Comparison of ENCODE assay signal across 1 cellular context in the genomic region with DNA sequence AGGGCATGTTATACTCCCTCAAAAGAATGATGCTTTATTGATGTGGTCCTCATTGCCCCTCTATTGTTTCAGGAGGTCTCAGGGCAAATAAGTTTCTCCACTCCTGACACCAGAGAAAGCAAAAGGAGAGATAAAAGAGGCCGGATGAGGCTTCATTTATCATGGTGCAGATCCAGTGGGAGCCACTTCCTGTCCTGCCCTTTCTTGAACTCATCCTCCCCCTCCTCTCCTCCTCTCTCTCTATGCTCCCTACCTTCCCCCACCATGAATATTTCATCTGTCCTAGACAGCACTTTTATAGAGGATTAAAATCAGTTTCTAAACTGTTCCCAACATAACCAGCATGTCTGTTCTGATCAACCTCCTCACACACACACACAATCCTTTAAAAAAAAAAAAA.
TF ChIP-seq lines count a peak whose summit lies in the region.

No MANE protein-coding gene starts in this region.

TF ChIP-seq in K562, 482 proteins besides CTCF, POLR2A, EP300 and RAD21:
- TF ChIP-seq SMAD3 (CRISPR knock-in tag; conservative IDR thresholded peaks at IDR 0.05) (no peak), MEF2D (tag; conservative IDR thresholded peaks at IDR 0.05; ENCODE audit: low read depth) (no peak), PHB (CRISPR knock-in tag; IDR thresholded peaks at IDR 0.05) (no peak), EGR1 (conservative IDR thresholded peaks at IDR 0.05) (peak; percentile 41), RNF2 (IDR thresholded peaks at IDR 0.05) (peak; percentile 45; the same call in 1 of the 2 replicates), SRSF3 (IDR thresholded peaks at IDR 0.05; ENCODE audit: insufficient read depth, low read length) (no peak), NFYB (IDR thresholded peaks at IDR 0.05; ENCODE audit: extremely low read depth, insufficient read length) (no peak), ZNF764 (CRISPR knock-in tag; IDR thresholded peaks at IDR 0.05; ENCODE audit: low read depth) (no peak), MAFK (IDR thresholded peaks at IDR 0.05; ENCODE audit: low read length) (no peak), PHB2 (IDR thresholded peaks at IDR 0.05; ENCODE audit: low read depth) (no peak), ZC3H4 (CRISPR knock-in tag; IDR thresholded peaks at IDR 0.05; ENCODE audit: borderline replicate concordance) (no peak), ZNF766 (CRISPR knock-in tag; conservative IDR thresholded peaks at IDR 0.05) (no peak), SRF (CRISPR knock-in tag; IDR thresholded peaks at IDR 0.05) (no peak), ZNF384 (IDR thresholded peaks at IDR 0.05; ENCODE audit: low read depth, low read length) (no peak), ZNF436 (CRISPR knock-in tag; IDR thresholded peaks at IDR 0.05) (no peak), MEIS2 (IDR thresholded peaks at IDR 0.05; ENCODE audit: partially characterized antibody) (peak; percentile 31), BCL6 (CRISPR knock-in tag; IDR thresholded peaks at IDR 0.05) (no peak), MAFG (tag; conservative IDR thresholded peaks at IDR 0.05) (no peak), GTF2F1 (IDR thresholded peaks at IDR 0.05; ENCODE audit: low read depth, low read length) (no peak), PHTF2 (CRISPR knock-in tag; IDR thresholded peaks at IDR 0.05) (no peak), ZKSCAN8 (CRISPR knock-in tag; IDR thresholded peaks at IDR 0.05) (no peak), NFE2L1 (tag; IDR thresholded peaks at IDR 0.05; ENCODE audit: borderline replicate concordance, low read depth) (no peak), YY1 (IDR thresholded peaks at IDR 0.05; ENCODE audit: borderline replicate concordance in 1 of 3, control insufficient read depth in 1 of 3, extremely low read depth in 1 of 3, insufficient read depth in 3 of 3, insufficient read length in 1 of 3, insufficient replicate concordance in 2 of 3, low read depth in 1 of 3, low read length in 2 of 3) (no peak), SMAD2 (IDR thresholded peaks at IDR 0.05; ENCODE audit: low read depth, low read length) (no peak), ELF4 (CRISPR knock-in tag; IDR thresholded peaks at IDR 0.05) (no peak), FOXJ2 (tag; IDR thresholded peaks at IDR 0.05) (no peak), SPI1 (IDR thresholded peaks at IDR 0.05; ENCODE audit: borderline replicate concordance, low read depth, low read length) (0 out of 2 replicates have a peak, but pooled peaks have one; percentile 34), KHSRP (IDR thresholded peaks at IDR 0.05) (no peak), ZNF778 (CRISPR knock-in tag; IDR thresholded peaks at IDR 0.05) (no peak), SIN3B (IDR thresholded peaks at IDR 0.05; ENCODE audit: low read depth) (no peak), COPS2 (conservative IDR thresholded peaks at IDR 0.05) (no peak), ESRRA (IDR thresholded peaks at IDR 0.05; ENCODE audit: borderline replicate concordance, low read depth) (no peak), ETV1 (tag; conservative IDR thresholded peaks at IDR 0.05; ENCODE audit: low read depth) (peak; percentile 78), ZNF717 (CRISPR knock-in tag; IDR thresholded peaks at IDR 0.05) (no peak), GABPA (tag; conservative IDR thresholded peaks at IDR 0.05; ENCODE audit: low read depth) (peak; percentile 78), MCM5 (IDR thresholded peaks at IDR 0.05; ENCODE audit: low read depth) (no peak), ZNF134 (CRISPR knock-in tag; conservative IDR thresholded peaks at IDR 0.05) (no peak), ETV5 (CRISPR knock-in tag; IDR thresholded peaks at IDR 0.05; ENCODE audit: low read depth) (no peak), HDGF (IDR thresholded peaks at IDR 0.05) (no peak), TBP (optimal IDR thresholded peaks at IDR 0.05; ENCODE audit: low read depth, low read length) (no peak), ZNF165 (CRISPR knock-in tag; IDR thresholded peaks at IDR 0.05; ENCODE audit: borderline replicate concordance) (no peak), TOE1 (IDR thresholded peaks at IDR 0.05; ENCODE audit: borderline replicate concordance) (no peak), TOE1 (CRISPR knock-in tag; IDR thresholded peaks at IDR 0.05; ENCODE audit: borderline replicate concordance, low read depth) (no peak), ZNF699 (CRISPR knock-in tag; IDR thresholded peaks at IDR 0.05; ENCODE audit: insufficient replicate concordance) (no peak), PTTG1 (tag; IDR thresholded peaks at IDR 0.05; ENCODE audit: low read depth) (no peak), L3MBTL2 (IDR thresholded peaks at IDR 0.05) (no peak), KLF16 (IDR thresholded peaks at IDR 0.05) (peak; percentile 25; the same call in 1 of the 2 replicates), CBFA2T3 (IDR thresholded peaks at IDR 0.05) (peak; percentile 23; the same call in 1 of the 2 replicates)
- TF ChIP-seq, protein P1, sequence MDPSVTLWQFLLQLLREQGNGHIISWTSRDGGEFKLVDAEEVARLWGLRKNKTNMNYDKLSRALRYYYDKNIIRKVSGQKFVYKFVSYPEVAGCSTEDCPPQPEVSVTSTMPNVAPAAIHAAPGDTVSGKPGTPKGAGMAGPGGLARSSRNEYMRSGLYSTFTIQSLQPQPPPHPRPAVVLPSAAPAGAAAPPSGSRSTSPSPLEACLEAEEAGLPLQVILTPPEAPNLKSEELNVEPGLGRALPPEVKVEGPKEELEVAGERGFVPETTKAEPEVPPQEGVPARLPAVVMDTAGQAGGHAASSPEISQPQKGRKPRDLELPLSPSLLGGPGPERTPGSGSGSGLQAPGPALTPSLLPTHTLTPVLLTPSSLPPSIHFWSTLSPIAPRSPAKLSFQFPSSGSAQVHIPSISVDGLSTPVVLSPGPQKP (CRISPR knock-in tag; IDR thresholded peaks at IDR 0.05), result no peak
- TF ChIP-seq, protein P2, sequence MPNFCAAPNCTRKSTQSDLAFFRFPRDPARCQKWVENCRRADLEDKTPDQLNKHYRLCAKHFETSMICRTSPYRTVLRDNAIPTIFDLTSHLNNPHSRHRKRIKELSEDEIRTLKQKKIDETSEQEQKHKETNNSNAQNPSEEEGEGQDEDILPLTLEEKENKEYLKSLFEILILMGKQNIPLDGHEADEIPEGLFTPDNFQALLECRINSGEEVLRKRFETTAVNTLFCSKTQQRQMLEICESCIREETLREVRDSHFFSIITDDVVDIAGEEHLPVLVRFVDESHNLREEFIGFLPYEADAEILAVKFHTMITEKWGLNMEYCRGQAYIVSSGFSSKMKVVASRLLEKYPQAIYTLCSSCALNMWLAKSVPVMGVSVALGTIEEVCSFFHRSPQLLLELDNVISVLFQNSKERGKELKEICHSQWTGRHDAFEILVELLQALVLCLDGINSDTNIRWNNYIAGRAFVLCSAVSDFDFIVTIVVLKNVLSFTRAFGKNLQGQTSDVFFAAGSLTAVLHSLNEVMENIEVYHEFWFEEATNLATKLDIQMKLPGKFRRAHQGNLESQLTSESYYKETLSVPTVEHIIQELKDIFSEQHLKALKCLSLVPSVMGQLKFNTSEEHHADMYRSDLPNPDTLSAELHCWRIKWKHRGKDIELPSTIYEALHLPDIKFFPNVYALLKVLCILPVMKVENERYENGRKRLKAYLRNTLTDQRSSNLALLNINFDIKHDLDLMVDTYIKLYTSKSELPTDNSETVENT (CRISPR knock-in tag; IDR thresholded peaks at IDR 0.05), result no peak
- TF ChIP-seq, protein P3, sequence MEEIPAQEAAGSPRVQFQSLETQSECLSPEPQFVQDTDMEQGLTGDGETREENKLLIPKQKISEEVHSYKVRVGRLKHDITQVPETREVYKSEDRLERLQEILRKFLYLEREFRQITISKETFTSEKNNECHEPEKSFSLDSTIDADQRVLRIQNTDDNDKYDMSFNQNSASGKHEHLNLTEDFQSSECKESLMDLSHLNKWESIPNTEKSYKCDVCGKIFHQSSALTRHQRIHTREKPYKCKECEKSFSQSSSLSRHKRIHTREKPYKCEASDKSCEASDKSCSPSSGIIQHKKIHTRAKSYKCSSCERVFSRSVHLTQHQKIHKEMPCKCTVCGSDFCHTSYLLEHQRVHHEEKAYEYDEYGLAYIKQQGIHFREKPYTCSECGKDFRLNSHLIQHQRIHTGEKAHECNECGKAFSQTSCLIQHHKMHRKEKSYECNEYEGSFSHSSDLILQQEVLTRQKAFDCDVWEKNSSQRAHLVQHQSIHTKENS (CRISPR knock-in tag; IDR thresholded peaks at IDR 0.05), result no peak
- TF ChIP-seq, protein P4, sequence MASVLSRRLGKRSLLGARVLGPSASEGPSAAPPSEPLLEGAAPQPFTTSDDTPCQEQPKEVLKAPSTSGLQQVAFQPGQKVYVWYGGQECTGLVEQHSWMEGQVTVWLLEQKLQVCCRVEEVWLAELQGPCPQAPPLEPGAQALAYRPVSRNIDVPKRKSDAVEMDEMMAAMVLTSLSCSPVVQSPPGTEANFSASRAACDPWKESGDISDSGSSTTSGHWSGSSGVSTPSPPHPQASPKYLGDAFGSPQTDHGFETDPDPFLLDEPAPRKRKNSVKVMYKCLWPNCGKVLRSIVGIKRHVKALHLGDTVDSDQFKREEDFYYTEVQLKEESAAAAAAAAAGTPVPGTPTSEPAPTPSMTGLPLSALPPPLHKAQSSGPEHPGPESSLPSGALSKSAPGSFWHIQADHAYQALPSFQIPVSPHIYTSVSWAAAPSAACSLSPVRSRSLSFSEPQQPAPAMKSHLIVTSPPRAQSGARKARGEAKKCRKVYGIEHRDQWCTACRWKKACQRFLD (CRISPR knock-in tag; IDR thresholded peaks at IDR 0.05), result no peak
- TF ChIP-seq, protein P5, sequence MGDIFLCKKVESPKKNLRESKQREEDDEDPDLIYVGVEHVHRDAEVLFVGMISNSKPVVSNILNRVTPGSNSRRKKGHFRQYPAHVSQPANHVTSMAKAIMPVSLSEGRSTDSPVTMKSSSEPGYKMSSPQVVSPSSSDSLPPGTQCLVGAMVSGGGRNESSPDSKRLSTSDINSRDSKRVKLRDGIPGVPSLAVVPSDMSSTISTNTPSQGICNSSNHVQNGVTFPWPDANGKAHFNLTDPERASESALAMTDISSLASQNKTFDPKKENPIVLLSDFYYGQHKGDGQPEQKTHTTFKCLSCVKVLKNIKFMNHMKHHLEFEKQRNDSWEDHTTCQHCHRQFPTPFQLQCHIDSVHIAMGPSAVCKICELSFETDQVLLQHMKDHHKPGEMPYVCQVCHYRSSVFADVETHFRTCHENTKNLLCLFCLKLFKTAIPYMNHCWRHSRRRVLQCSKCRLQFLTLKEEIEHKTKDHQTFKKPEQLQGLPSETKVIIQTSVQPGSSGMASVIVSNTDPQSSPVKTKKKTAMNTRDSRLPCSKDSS (IDR thresholded peaks at IDR 0.05; ENCODE audit: low read depth, partially characterized antibody), result no peak
- TF ChIP-seq, protein P6, sequence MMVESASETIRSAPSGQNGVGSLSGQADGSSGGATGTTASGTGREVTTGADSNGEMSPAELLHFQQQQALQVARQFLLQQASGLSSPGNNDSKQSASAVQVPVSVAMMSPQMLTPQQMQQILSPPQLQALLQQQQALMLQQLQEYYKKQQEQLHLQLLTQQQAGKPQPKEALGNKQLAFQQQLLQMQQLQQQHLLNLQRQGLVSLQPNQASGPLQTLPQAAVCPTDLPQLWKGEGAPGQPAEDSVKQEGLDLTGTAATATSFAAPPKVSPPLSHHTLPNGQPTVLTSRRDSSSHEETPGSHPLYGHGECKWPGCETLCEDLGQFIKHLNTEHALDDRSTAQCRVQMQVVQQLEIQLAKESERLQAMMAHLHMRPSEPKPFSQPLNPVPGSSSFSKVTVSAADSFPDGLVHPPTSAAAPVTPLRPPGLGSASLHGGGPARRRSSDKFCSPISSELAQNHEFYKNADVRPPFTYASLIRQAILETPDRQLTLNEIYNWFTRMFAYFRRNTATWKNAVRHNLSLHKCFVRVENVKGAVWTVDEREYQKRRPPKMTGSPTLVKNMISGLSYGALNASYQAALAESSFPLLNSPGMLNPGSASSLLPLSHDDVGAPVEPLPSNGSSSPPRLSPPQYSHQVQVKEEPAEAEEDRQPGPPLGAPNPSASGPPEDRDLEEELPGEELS (CRISPR knock-in tag; IDR thresholded peaks at IDR 0.05; ENCODE audit: borderline replicate concordance), result no peak
- TF ChIP-seq, protein P7, sequence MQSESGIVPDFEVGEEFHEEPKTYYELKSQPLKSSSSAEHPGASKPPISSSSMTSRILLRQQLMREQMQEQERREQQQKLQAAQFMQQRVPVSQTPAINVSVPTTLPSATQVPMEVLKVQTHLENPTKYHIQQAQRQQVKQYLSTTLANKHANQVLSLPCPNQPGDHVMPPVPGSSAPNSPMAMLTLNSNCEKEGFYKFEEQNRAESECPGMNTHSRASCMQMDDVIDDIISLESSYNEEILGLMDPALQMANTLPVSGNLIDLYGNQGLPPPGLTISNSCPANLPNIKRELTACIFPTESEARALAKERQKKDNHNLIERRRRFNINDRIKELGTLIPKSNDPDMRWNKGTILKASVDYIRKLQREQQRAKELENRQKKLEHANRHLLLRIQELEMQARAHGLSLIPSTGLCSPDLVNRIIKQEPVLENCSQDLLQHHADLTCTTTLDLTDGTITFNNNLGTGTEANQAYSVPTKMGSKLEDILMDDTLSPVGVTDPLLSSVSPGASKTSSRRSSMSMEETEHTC (IDR thresholded peaks at IDR 0.05), result no peak
- TF ChIP-seq, protein P8, sequence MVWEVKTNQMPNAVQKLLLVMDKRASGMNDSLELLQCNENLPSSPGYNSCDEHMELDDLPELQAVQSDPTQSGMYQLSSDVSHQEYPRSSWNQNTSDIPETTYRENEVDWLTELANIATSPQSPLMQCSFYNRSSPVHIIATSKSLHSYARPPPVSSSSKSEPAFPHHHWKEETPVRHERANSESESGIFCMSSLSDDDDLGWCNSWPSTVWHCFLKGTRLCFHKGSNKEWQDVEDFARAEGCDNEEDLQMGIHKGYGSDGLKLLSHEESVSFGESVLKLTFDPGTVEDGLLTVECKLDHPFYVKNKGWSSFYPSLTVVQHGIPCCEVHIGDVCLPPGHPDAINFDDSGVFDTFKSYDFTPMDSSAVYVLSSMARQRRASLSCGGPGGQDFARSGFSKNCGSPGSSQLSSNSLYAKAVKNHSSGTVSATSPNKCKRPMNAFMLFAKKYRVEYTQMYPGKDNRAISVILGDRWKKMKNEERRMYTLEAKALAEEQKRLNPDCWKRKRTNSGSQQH (CRISPR knock-in tag; IDR thresholded peaks at IDR 0.05), result no peak
- TF ChIP-seq, protein P9, sequence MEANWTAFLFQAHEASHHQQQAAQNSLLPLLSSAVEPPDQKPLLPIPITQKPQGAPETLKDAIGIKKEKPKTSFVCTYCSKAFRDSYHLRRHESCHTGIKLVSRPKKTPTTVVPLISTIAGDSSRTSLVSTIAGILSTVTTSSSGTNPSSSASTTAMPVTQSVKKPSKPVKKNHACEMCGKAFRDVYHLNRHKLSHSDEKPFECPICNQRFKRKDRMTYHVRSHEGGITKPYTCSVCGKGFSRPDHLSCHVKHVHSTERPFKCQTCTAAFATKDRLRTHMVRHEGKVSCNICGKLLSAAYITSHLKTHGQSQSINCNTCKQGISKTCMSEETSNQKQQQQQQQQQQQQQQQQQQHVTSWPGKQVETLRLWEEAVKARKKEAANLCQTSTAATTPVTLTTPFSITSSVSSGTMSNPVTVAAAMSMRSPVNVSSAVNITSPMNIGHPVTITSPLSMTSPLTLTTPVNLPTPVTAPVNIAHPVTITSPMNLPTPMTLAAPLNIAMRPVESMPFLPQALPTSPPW (CRISPR knock-in tag; IDR thresholded peaks at IDR 0.05), result peak; percentile 75
TF ChIP-seq in K562: peak in this region for 9.
